In the genomic region with DNA sequence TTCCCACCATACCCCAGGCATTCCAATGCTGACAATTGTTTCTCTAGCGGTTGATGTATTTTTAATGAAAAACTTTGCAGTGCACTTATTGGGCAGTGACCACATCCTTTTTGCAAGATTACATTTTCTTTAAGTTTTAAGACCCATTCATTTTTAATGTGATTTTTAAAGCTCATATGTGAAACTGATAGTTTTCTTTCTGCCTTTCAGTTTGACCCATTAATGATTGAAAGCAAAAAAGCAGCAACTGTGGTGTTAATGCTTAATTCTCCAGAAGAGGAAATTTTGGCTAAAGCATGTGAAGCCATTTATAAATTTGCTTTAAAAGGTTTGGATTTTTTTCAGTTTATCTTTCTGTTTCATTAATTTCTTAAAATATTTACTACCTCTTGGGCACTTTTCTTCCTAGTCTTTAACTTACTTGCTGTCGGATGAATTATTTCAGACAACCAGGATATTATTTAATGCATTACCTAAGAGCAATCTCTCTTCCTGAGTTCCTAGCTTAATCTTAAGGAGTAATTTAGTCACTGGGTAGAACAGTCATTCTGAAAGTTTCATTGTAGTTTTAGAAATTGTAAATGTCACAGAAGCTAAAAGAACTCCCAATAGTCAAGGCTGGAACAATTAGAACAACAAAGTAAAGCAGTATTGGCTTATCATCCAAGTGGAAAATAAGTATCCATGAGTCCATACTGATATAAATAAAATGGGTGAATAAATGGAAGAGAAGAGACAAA, we compare ENCODE assay signal across 26 cellular contexts. TPM values are rescaled to one million over a fixed set of nuclear protein-coding genes. Genes with fewer than 3 reads are reported as not detected.
A peak's percentile ranks its signal among the peaks of the same experiment; 100 is the strongest.
DNase-seq lines count a peak whose midpoint lies in the region; ATAC-seq and TF ChIP-seq lines count a peak whose summit lies in the region.
"Had no signal": no experiment of that assay in that cellular context is flagged by ENCODE, and none has a peak within 500 bp of the region (broad histone marks: within the 10 kb centered on the region; RNA-seq: fewer than 3 reads in every experiment).

No MANE protein-coding gene starts in this region.

- ATAC-seq in natural killer cell treated with Interleukin-12 subunit alpha and Interleukin-12 subunit beta and Interleukin-15 and Interleukin-18, amount 100 ng/mL, for 72 hours: no peak
- ATAC-seq in natural killer cell: no peak
- peak; percentile 52 for ATAC-seq in GM21576 (IDR thresholded peaks at IDR 0.05; ENCODE audit: unreplicated experiment)
- peak; percentile 64 for ATAC-seq in HG03097 (IDR thresholded peaks at IDR 0.05; ENCODE audit: low FRiP score, unreplicated experiment)
- ATAC-seq in Right ventricle myocardium superior (ENCODE audit: poor library complexity): no peak
- ATAC-seq: activated CD8-positive, alpha-beta T cell treated with anti-CD3 and anti-CD28 coated beads for 36 hours; right lobe of liver; SK-N-SH treated with all-trans-retinoic acid at 6 μM for 48 hours had no signal

- peaks cover 27% of the 10 kb centered on the region for H3K36me3 Mint-ChIP-seq in natural killer cell treated with Interleukin-12 subunit alpha and Interleukin-12 subunit beta and Interleukin-15 and Interleukin-18, amount 100 ng/mL, for 72 hours
- H3K36me3 Mint-ChIP-seq in natural killer cell: peaks cover 29% of the 10 kb centered on the region

- peaks cover 8 to 11% of the 10 kb centered on the region in 2 donors for H3K4me1 Mint-ChIP-seq in natural killer cell treated with Interleukin-12 subunit alpha and Interleukin-12 subunit beta and Interleukin-15 and Interleukin-18, amount 100 ng/mL, for 72 hours (ENCODE audit: low read depth in 2 of 2)
- peaks cover 0 to 5% of the 10 kb centered on the region in 2 donors for H3K4me1 Mint-ChIP-seq in natural killer cell

- no peak for DNase-seq in natural killer cell treated with Interleukin-12 subunit alpha and Interleukin-12 subunit beta and Interleukin-15 and Interleukin-18, amount 100 ng/mL, for 72 hours (ENCODE audit: low spot score)
- no peak for DNase-seq in natural killer cell
- no peak for DNase-seq in NK-92 (lab: John Stamatoyannopoulos, UW; ENCODE audit: unreplicated experiment)
- DNase-seq in HPDE6-E6E7 (ENCODE audit: extremely low spot score): no peak
- no peak for DNase-seq in NCI-H128 (lab: John Stamatoyannopoulos, UW; ENCODE audit: unreplicated experiment)
- DNase-seq in Right ventricle myocardium superior: no peak
- DNase-seq: activated CD8-positive, alpha-beta T cell treated with anti-CD3 and anti-CD28 coated beads for 36 hours; activated effector memory CD4-positive, alpha-beta T cell treated with Interleukin-2 at 50 U/mL for 16 hours; cortex of kidney; erythroblast; glutamatergic neuron; HCEC 1CT; Karpas-422; kidney; NCI-H146; NCI-H524; PC-9; right lobe of liver; stimulated activated CD4-positive, alpha-beta T cell treated with anti-CD3 and anti-CD28 coated beads, Interleukin-2, amount 100 ng/mL, for 48 hours had no signal

- peak overlapping the region in 1 of 2 donors; percentile 9 for H3K27ac Mint-ChIP-seq in natural killer cell treated with Interleukin-12 subunit alpha and Interleukin-12 subunit beta and Interleukin-15 and Interleukin-18, amount 100 ng/mL, for 72 hours
- no peak overlapping the region for H3K27ac Mint-ChIP-seq in natural killer cell
- H3K27ac Mint-ChIP-seq: activated CD8-positive, alpha-beta T cell treated with anti-CD3 and anti-CD28 coated beads for 36 hours had no signal

- intact Hi-C loops in natural killer cell (cut with micrococcal nuclease): no loop called here
- intact Hi-C loops in Right ventricle myocardium superior (cut with DNase I): no loop called here

- no peak for TF ChIP-seq CTCF in natural killer cell (IDR thresholded peaks at IDR 0.05)

- H3K9me3 Mint-ChIP-seq in natural killer cell treated with Interleukin-12 subunit alpha and Interleukin-12 subunit beta and Interleukin-15 and Interleukin-18, amount 100 ng/mL, for 72 hours: peaks cover 15% of the 10 kb centered on the region
- peaks cover 2 to 7% of the 10 kb centered on the region in 2 donors for H3K9me3 Mint-ChIP-seq in natural killer cell

- H3K4me3 Mint-ChIP-seq in natural killer cell treated with Interleukin-12 subunit alpha and Interleukin-12 subunit beta and Interleukin-15 and Interleukin-18, amount 100 ng/mL, for 72 hours: peak overlapping the region; percentile 23
- no peak overlapping the region for H3K4me3 Mint-ChIP-seq in natural killer cell
- H3K4me3 Mint-ChIP-seq: activated CD8-positive, alpha-beta T cell treated with anti-CD3 and anti-CD28 coated beads for 36 hours had no signal

- peaks cover 15 to 25% of the 10 kb centered on the region in 2 donors for H3K27me3 Mint-ChIP-seq in natural killer cell treated with Interleukin-12 subunit alpha and Interleukin-12 subunit beta and Interleukin-15 and Interleukin-18, amount 100 ng/mL, for 72 hours
- H3K27me3 Mint-ChIP-seq in natural killer cell (ENCODE audit: low read depth in 2 of 2): peaks cover 23 to 40% of the 10 kb centered on the region in 2 donors

RNA-seq across cellular contexts. Expression of gene ARMC3, which starts 18.3 kb away (rescaled TPM):
- not detected for total RNA-seq in natural killer cell treated with Interleukin-12 subunit alpha and Interleukin-12 subunit beta and Interleukin-15 and Interleukin-18, amount 100 ng/mL, for 72 hours
- total RNA-seq in natural killer cell: under 1 TPM in 2 of 3 donors, not detected in 1; 0.65 to 0.68 TPM
- not detected for total RNA-seq in Right ventricle myocardium superior
- total RNA-seq: A673; activated CD8-positive, alpha-beta T cell treated with anti-CD3 and anti-CD28 coated beads for 36 hours; G401; mesenteric fat pad; right lobe of liver; vagina had no signal

Comparison
In these comparisons a context has a peak if more than half of its experiments do, and no peak if none do; other contexts are left out.
1. ATAC-seq: peak in GM21576 (single experiment) and HG03097 (single experiment); none in natural killer cell treated with Interleukin-12 subunit alpha and Interleukin-12 subunit beta and Interleukin-15 and Interleukin-18, amount 100 ng/mL, for 72 hours (0 of 2), natural killer cell (0 of 3) and Right ventricle myocardium superior (single experiment).